Comparison of ENCODE assay signal across 18 cellular contexts in the genomic region with DNA sequence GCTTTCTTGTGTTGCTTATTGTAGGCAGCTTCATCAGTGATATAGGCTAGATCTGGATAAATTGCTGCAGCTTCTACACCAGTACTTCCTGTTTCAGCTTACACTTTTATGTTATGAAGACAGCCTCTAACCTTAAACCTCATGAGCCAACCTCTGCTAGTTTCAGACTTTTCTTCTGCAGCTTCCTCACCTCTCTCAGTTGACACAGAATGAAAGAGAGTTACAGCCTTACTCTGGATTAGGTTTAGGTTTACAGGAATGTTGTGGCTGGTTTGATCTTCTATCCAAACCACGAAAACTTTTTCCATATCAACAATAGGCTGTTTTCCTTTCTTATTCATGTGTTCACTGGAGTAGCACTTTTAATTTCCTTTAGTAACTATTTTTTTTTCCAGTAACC.
A peak's percentile ranks its signal among the peaks of the same experiment; 100 is the strongest.
DNase-seq lines count a peak whose midpoint lies in the region; ATAC-seq and TF ChIP-seq lines count a peak whose summit lies in the region.
"Had no signal": no experiment of that assay in that cellular context is flagged by ENCODE, and none has a peak within 500 bp of the region (broad histone marks: within the 10 kb centered on the region; RNA-seq: fewer than 3 reads in every experiment).

No MANE protein-coding gene starts in this region.

- DNase-seq in EL (peak; percentile 6), NAMALWA (ENCODE audit: low spot score) (peak; percentile 3), choroid plexus epithelial cell (ENCODE audit: low read depth) (peak; percentile 58), Peyer's patch (no peak), NCI-H2171 treated with DMSO at 0.1 percent for 48 hours (lab: John Stamatoyannopoulos, UW) (no peak)
- DNase-seq: activated gamma-delta T cell treated with Interleukin-2 at 50 U/mL for 16 hours; Caco-2; colonic mucosa; kidney; NCI-H2081; NCI-H510A; SHP77; stimulated activated CD4-positive, alpha-beta T cell treated with anti-CD3 and anti-CD28 coated beads, Interleukin-12 subunit alpha, Interleukin-12 subunit beta, amount 100 ng/mL, for 4 hours had no signal

- TF ChIP-seq POLR2A in Peyer's patch (IDR thresholded peaks at IDR 0.05) = no peak

- H3K4me3 ChIP-seq in choroid plexus epithelial cell (ENCODE audit: low read depth, low read length) (no peak overlapping the region), Peyer's patch (no peak overlapping the region)
- H3K4me3 ChIP-seq: ascending aorta, colonic mucosa, thoracic aorta had no signal

- H3K27ac ChIP-seq in Peyer's patch = no peak overlapping the region
- H3K27ac ChIP-seq: ascending aorta, colonic mucosa, thoracic aorta had no signal

- H3K4me1 ChIP-seq in Peyer's patch = no peaks in the 10 kb centered on the region
- H3K4me1 ChIP-seq: ascending aorta, Caco-2, colonic mucosa had no signal

- no peaks in the 10 kb centered on the region for H3K9me3 ChIP-seq in Peyer's patch
- H3K9me3 ChIP-seq: ascending aorta, Caco-2, colonic mucosa, thoracic aorta had no signal

- peak; percentile 63 for ATAC-seq in GM21390 (IDR thresholded peaks at IDR 0.05; ENCODE audit: unreplicated experiment)
- ATAC-seq in HG02571 (IDR thresholded peaks at IDR 0.05; ENCODE audit: unreplicated experiment) = no peak
- no peak for ATAC-seq in GM18517 (IDR thresholded peaks at IDR 0.05; ENCODE audit: unreplicated experiment)

- no peaks in the 10 kb centered on the region for H3K27me3 ChIP-seq in Peyer's patch
- H3K27me3 ChIP-seq: ascending aorta, colonic mucosa had no signal

- TF ChIP-seq CTCF in choroid plexus epithelial cell (conservative IDR thresholded peaks at IDR 0.05; ENCODE audit: low read depth, low read length) (no peak), Peyer's patch (IDR thresholded peaks at IDR 0.05) (no peak)

- no peaks in the 10 kb centered on the region for H3K36me3 ChIP-seq in Peyer's patch
- H3K36me3 ChIP-seq: ascending aorta, colonic mucosa, thoracic aorta had no signal

Comparison
In these comparisons a context has a peak if more than half of its experiments do, and no peak if none do; other contexts are left out.
1. DNase-seq: peak in EL (single experiment), NAMALWA (single experiment) and choroid plexus epithelial cell (single experiment); none in Peyer's patch (0 of 3) and NCI-H2171 treated with DMSO at 0.1 percent for 48 hours (single experiment).